ENCODE assay signal across 8 cellular contexts in the genomic region with DNA sequence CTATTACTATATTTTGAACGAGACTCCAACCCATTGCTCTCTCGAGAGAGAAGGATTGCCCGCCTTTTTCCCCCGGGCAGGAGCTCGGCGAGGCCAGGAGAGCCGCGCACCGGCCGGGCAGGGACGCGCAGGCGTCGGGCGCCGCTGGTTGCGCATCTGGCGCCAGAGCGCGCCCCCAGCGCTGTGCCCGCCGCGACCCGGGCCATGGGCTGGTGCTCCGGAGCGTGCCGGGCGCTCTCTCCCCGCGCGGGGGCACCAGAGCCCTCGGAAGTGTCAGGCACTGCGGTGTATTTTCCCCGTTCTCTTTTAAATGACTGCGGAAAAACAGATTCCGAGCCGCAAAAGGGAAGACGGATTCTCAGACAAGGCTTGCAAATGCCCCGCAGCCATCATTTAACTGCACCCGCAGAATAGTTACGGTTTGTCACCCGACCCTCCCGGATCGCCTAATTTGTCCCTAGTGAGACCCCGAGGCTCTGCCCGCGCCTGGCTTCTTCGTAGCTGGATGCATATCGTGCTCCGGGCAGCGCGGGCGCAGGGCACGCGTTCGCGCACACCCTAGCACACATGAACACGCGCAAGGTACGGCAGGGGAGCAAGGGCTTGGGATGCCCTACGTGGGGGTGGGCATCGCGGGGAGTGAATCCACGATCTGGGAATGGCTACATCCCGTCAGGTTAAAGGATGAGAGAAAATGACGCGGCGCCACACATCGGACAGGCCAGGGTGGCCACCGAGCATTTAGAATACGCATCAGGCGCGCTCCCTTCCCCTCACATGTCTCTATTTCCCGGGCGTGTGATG. TPM values are rescaled to one million over a fixed set of nuclear protein-coding genes. Genes with fewer than 3 reads are reported as not detected.
DNase-seq lines count a peak whose midpoint lies in the region; ATAC-seq and TF ChIP-seq lines count a peak whose summit lies in the region.

No MANE protein-coding gene starts in this region.

- peak overlapping the region; percentile 50 to 54 for H3K4me3 ChIP-seq in foreskin fibroblast (ENCODE audit: low read depth in 1 of 2, low read length in 2 of 2)

- H3K27me3 Mint-ChIP-seq in nephron progenitor cell (ENCODE audit: low read depth, poor library complexity) (peaks cover 72% of the 10 kb centered on the region), type B pancreatic cell (peaks cover 72% of the 10 kb centered on the region)

- peak; percentile 53 for DNase-seq in activated naive CD4-positive, alpha-beta T cell treated with Interleukin-2 at 50 U/mL for 16 hours
- no peak for DNase-seq in activated naive CD4-positive, alpha-beta T cell treated with anti-CD3 and anti-CD28 coated beads, Interleukin-2, amount 50 U/mL, for 16 hours
- peak; percentile 72 for DNase-seq in NCI-H2081 treated with DMSO at 0.1 percent for 48 hours (lab: John Stamatoyannopoulos, UW)
- DNase-seq in activated T-cell treated with anti-CD3 and anti-CD28 coated beads, Interleukin-2, amount 50 U/mL, for 48 hours = peak; percentile 57 to 65
- peak; percentile 66 to 86 for DNase-seq in foreskin fibroblast
- DNase-seq in nephron progenitor cell = peak; percentile 90
- DNase-seq in type B pancreatic cell (ENCODE audit: extremely low spot score, unreplicated experiment) = peak; percentile 93

- H3K4me1 Mint-ChIP-seq in nephron progenitor cell (peaks cover 42% of the 10 kb centered on the region), type B pancreatic cell (ENCODE audit: unreplicated experiment) (no peaks in the 10 kb centered on the region)

- H3K4me3 Mint-ChIP-seq in nephron progenitor cell (peak overlapping the region; percentile 93), type B pancreatic cell (peak overlapping the region; percentile 96)

- H3K36me3 Mint-ChIP-seq in nephron progenitor cell (ENCODE audit: low read depth) (peaks cover 12% of the 10 kb centered on the region), type B pancreatic cell (peaks cover 8% of the 10 kb centered on the region)

- peak; percentile 44 for TF ChIP-seq CTCF in foreskin fibroblast (IDR thresholded peaks at IDR 0.05; ENCODE audit: low read depth, low read length)
- TF ChIP-seq CTCF in nephron progenitor cell (IDR thresholded peaks at IDR 0.05) = peak; percentile 62
- TF ChIP-seq CTCF in type B pancreatic cell (conservative IDR thresholded peaks at IDR 0.05) = peak; percentile 86

- H3K9me3 Mint-ChIP-seq in nephron progenitor cell = peaks cover 23% of the 10 kb centered on the region
- H3K9me3 Mint-ChIP-seq in type B pancreatic cell = peaks cover 5% of the 10 kb centered on the region

- H3K27ac Mint-ChIP-seq in nephron progenitor cell (no peak overlapping the region), type B pancreatic cell (peak overlapping the region; percentile 59)

- ATAC-seq in HG02763 (IDR thresholded peaks at IDR 0.05; ENCODE audit: unreplicated experiment) = peak; percentile 75

RNA-seq across cellular contexts. Expression of a gene that starts 1.1 kb away (rescaled TPM):
- 8.4 and 122 TPM in 2 replicates for total RNA-seq in type B pancreatic cell (ENCODE audit: low replicate concordance)
